ENCODE assay signal across 19 cellular contexts in the genomic region with DNA sequence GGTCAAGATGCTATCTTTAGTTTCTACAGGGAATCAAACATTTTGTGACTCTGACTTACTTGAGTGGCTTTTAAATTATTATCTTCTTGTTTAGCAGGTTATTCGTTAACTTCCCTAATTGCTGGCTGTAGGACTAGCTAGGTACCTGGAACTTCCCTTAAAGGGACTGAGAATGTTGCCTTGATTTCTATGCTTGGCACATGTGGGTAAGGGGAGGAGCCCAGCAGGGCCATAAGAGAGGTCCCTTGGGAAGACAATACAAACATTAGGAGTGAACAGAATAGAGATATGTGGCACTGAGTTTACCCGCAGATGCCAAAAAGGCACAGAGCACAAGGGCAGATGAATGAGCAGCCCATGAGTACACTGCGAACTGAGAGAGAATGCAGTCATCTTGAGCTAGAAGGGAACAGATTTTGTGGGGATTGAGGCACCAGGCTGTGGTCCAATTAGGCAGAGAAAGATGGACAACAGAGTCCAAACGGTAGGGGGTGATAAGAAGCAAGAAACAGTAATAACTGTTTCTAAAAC. TPM values are rescaled to one million over a fixed set of nuclear protein-coding genes. Genes with fewer than 3 reads are reported as not detected.
DNase-seq lines count a peak whose midpoint lies in the region; FAIRE-seq and TF ChIP-seq lines count a peak whose summit lies in the region.
"Had no signal": no experiment of that assay in that cellular context is flagged by ENCODE, and none has a peak within 500 bp of the region (broad histone marks: within the 10 kb centered on the region; RNA-seq: fewer than 3 reads in every experiment).

No MANE protein-coding gene starts in this region.

- H3K36me3 ChIP-seq in osteoblast (ENCODE audit: insufficient read depth, low read length), result no peaks in the 10 kb centered on the region
- H3K36me3 ChIP-seq: colonic mucosa had no signal

- H3K27me3 ChIP-seq in osteoblast (ENCODE audit: insufficient read depth, low read length), result no peaks in the 10 kb centered on the region
- H3K27me3 ChIP-seq: colonic mucosa had no signal

- H3K79me2 ChIP-seq in osteoblast (ENCODE audit: insufficient read depth, low read length), result no peaks in the 10 kb centered on the region

- H3K9me3 ChIP-seq in osteoblast (ENCODE audit: low read depth, low read length), result no peaks in the 10 kb centered on the region
- H3K9me3 ChIP-seq: colonic mucosa had no signal

- H3K27ac ChIP-seq in osteoblast (ENCODE audit: low read depth, low read length), result no peak overlapping the region
- H3K27ac ChIP-seq: colonic mucosa, parathyroid adenoma had no signal

- no peak overlapping the region for H2AFZ ChIP-seq in osteoblast (ENCODE audit: low read length)
- H2AFZ ChIP-seq: parathyroid adenoma had no signal

- no peak for FAIRE-seq in GM19239 (lab: Jason Lieb, UNC)
- FAIRE-seq: frontal cortex, urothelium cell line had no signal

- DNase-seq in Ammon's horn (ENCODE audit: low spot score) (peak; percentile 39), NCI-H187 (lab: John Stamatoyannopoulos, UW) (peak; percentile 32 to 61), cardiac fibroblast (ENCODE audit: low read depth in 2 of 2) (peak in 1 of 2 donors; percentile 19), osteoblast (ENCODE audit: insufficient read length, low spot score, missing footprints) (no peak), GM19239 (ENCODE audit: insufficient read length, low spot score) (no peak), kidney glomerular epithelial cell (lab: John Stamatoyannopoulos, UW) (no peak), NCI-H128 (lab: John Stamatoyannopoulos, UW; ENCODE audit: unreplicated experiment) (no peak), cortex of kidney (lab: John Stamatoyannopoulos, UW) (no peak)
- DNase-seq: activated CD4-positive, alpha-beta T cell treated with anti-CD3 and anti-CD28 coated beads, Interleukin-2, amount 50 U/mL, for 1 hour; activated naive CD4-positive, alpha-beta T cell; anterior cingulate cortex; CD4-positive, alpha-beta T cell; colonic mucosa; NCI-H2081; NCI-H82 had no signal

- H4K20me1 ChIP-seq in osteoblast (ENCODE audit: insufficient read depth, low read length), result no peaks in the 10 kb centered on the region

- TF ChIP-seq CTCF in cardiac fibroblast (IDR thresholded peaks at IDR 0.05; ENCODE audit: low read depth, low read length) (peak; percentile 15), osteoblast (IDR thresholded peaks at IDR 0.05; ENCODE audit: extremely low read depth, low read depth, low read length) (peak; percentile 7)

- H3K4me3 ChIP-seq in cardiac fibroblast (replicated peaks in 1 of 2; ENCODE audit: low read depth in 2 of 2, low read length in 2 of 2) (no peak overlapping the region), osteoblast (ENCODE audit: insufficient read depth, low read length) (no peak overlapping the region)
- H3K4me3 ChIP-seq: colonic mucosa had no signal

- H3K4me2 ChIP-seq in osteoblast (ENCODE audit: insufficient read depth, low read length), result no peak overlapping the region

- H3K4me1 ChIP-seq in osteoblast (ENCODE audit: insufficient read depth, low read length), result peaks cover 4% of the 10 kb centered on the region
- H3K4me1 ChIP-seq: colonic mucosa had no signal

RNA-seq across cellular contexts. Expression of a gene that starts 9.8 kb away (rescaled TPM):
- 0.88 and 1.4 TPM in 2 replicates for total RNA-seq in osteoblast
- total RNA-seq: Daoy had no signal

RNA-seq across cellular contexts. Expression of a gene that starts 58.4 kb away (rescaled TPM):
- total RNA-seq in osteoblast, result 22.1 and 23.3 TPM in 2 replicates

Comparison
In these comparisons a context has a peak if more than half of its experiments do, and no peak if none do; other contexts are left out.
1. DNase-seq: peak in Ammon's horn (single experiment) and NCI-H187 (2 of 2); none in osteoblast (single experiment), GM19239 (single experiment), kidney glomerular epithelial cell (single experiment), NCI-H128 (single experiment) and cortex of kidney (single experiment).